ENCODE assay signal across 1 cellular context in genomic region chrX:2320580-2321327, GRCh38.
TF ChIP-seq lines count a peak whose summit lies in the region.

No MANE protein-coding gene starts in this region.

TF ChIP-seq in A549, 52 proteins besides CTCF, POLR2A, EP300 and RAD21 (continued from another document):
- TF ChIP-seq, protein P1, sequence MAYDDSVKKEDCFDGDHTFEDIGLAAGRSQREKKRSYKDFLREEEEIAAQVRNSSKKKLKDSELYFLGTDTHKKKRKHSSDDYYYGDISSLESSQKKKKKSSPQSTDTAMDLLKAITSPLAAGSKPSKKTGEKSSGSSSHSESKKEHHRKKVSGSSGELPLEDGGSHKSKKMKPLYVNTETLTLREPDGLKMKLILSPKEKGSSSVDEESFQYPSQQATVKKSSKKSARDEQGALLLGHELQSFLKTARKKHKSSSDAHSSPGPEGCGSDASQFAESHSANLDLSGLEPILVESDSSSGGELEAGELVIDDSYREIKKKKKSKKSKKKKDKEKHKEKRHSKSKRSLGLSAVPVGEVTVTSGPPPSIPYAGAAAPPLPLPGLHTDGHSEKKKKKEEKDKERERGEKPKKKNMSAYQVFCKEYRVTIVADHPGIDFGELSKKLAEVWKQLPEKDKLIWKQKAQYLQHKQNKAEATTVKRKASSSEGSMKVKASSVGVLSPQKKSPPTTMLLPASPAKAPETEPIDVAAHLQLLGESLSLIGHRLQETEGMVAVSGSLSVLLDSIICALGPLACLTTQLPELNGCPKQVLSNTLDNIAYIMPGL (CRISPR knock-in tag; IDR thresholded peaks at IDR 0.05; ENCODE audit: borderline replicate concordance) = no peak
- TF ChIP-seq NPAS2 (CRISPR knock-in tag; IDR thresholded peaks at IDR 0.05; ENCODE audit: borderline replicate concordance) = no peak
- no peak for TF ChIP-seq HOXA7 (CRISPR knock-in tag; IDR thresholded peaks at IDR 0.05)
- no peak for TF ChIP-seq ATOH8 (CRISPR knock-in tag; IDR thresholded peaks at IDR 0.05; ENCODE audit: low read depth)
- peak; percentile 25; the same call in 1 of the 3 replicates for TF ChIP-seq SMC3 (IDR thresholded peaks at IDR 0.05)
- TF ChIP-seq RNF2 (IDR thresholded peaks at IDR 0.05; ENCODE audit: borderline replicate concordance, low read depth) = no peak
- TF ChIP-seq ZFP36 (IDR thresholded peaks at IDR 0.05; ENCODE audit: borderline replicate concordance, partially characterized antibody) = no peak
- TF ChIP-seq HEYL (CRISPR knock-in tag; IDR thresholded peaks at IDR 0.05) = 0 out of 2 replicates have a peak, but pooled peaks have one; percentile 49
